9 cellular contexts compared by ENCODE assay signal in genomic region chr10:125895130-125896087, GRCh38. TPM values are rescaled to one million over a fixed set of nuclear protein-coding genes. Genes with fewer than 3 reads are reported as not detected.
A peak's percentile ranks its signal among the peaks of the same experiment; 100 is the strongest.
DNase-seq lines count a peak whose midpoint lies in the region; ATAC-seq and TF ChIP-seq lines count a peak whose summit lies in the region.
"Not testable (repeated sequence)": the region's sequence is repeated elsewhere in the genome, so short reads cannot be mapped to it uniquely, and the experiment has no call there.
"Had no signal": no experiment of that assay in that cellular context is flagged by ENCODE, and none has a peak within 500 bp of the region (broad histone marks: within the 10 kb centered on the region; RNA-seq: fewer than 3 reads in every experiment).

No MANE protein-coding gene starts in this region.

- H3K4me3 ChIP-seq in AG04450 (ENCODE audit: low read depth, low read length) (peak overlapping the region; percentile 73), NT2/D1 (ENCODE audit: insufficient read length, low read depth) (peak overlapping the region; percentile 32), liver (ENCODE audit: low read depth in 1 of 3, low read length in 3 of 3) (peak overlapping the region; percentile 38 to 74 (median 69))

- H3K27me3 ChIP-seq in AG04450 (ENCODE audit: control insufficient read depth, insufficient read depth, low read length); NT2/D1 (ENCODE audit: insufficient read depth, insufficient read length); liver (ENCODE audit: control insufficient read depth in 4 of 4, insufficient read depth in 4 of 4, low read length in 3 of 4): not testable (repeated sequence)

- WGBS in liver = 22% methylated on average over 50 of the region's 50 CpGs

- DNase-seq in AG04450 (ENCODE audit: low read depth, low spot score); NT2/D1 (ENCODE audit: low read depth, low spot score): not testable (repeated sequence)
- peak; percentile 81 for DNase-seq in activated CD8-positive, alpha-beta memory T cell treated with anti-CD3 and anti-CD28 coated beads, Interleukin-2, amount 50 U/mL, for 48 hours
- DNase-seq in effector CD8-positive, alpha-beta T cell (lab: John Stamatoyannopoulos, UW) = peak; percentile 15
- peak; percentile 2 to 22 for DNase-seq in stimulated activated CD4-positive, alpha-beta T cell treated with anti-CD3 and anti-CD28 coated beads, Interleukin-15, amount 100 ng/mL, for 1 hour (ENCODE audit: low read depth in 1 of 2, low spot score in 1 of 2)

- POLR2A ChIA-PET in AG04450 (lab: Yijun Ruan, JAX) = not testable (repeated sequence)

- H3K27ac ChIP-seq in AG04450 (ENCODE audit: low read depth, low read length) (peak overlapping the region; percentile 65), liver (ENCODE audit: low read depth in 1 of 2, low read length in 2 of 2) (peak overlapping the region; percentile 64 to 82)

- CTCF ChIA-PET in AG04450 (lab: Charles Lee) = not testable (repeated sequence)

- H3K36me3 ChIP-seq in NT2/D1 (ENCODE audit: insufficient read depth, insufficient read length, low read length); liver (ENCODE audit: control insufficient read depth in 4 of 4, insufficient read depth in 3 of 4, low read depth in 1 of 4, low read length in 3 of 4): not testable (repeated sequence)

- not testable (repeated sequence) for TF ChIP-seq RAD21 in liver (IDR thresholded peaks at IDR 0.05)

- H3K9ac ChIP-seq in NT2/D1 (ENCODE audit: insufficient read length, low read depth) = peak overlapping the region; percentile 33
- H3K9ac ChIP-seq in liver (ENCODE audit: low read depth in 1 of 2, low read length in 2 of 2) = peak overlapping the region; percentile 40 to 61

- not testable (repeated sequence) for H3K9me3 ChIP-seq in AG04450 (ENCODE audit: control insufficient read depth, insufficient read depth, low read length); NT2/D1 (ENCODE audit: insufficient read depth, low read length); liver (ENCODE audit: control insufficient read depth in 4 of 4, low read length in 3 of 4)

- not testable (repeated sequence) for H3K4me1 ChIP-seq in NT2/D1 (ENCODE audit: insufficient read depth, insufficient read length); liver (ENCODE audit: control insufficient read depth in 4 of 4, insufficient read depth in 4 of 4, low read length in 3 of 4)

- ATAC-seq in GM19035 (IDR thresholded peaks at IDR 0.05; ENCODE audit: unreplicated experiment) = peak; percentile 52
- peak; percentile 50 for ATAC-seq in HG03097 (IDR thresholded peaks at IDR 0.05; ENCODE audit: low FRiP score, unreplicated experiment)

- TF ChIP-seq CTCF in AG04450 (IDR thresholded peaks at IDR 0.05; ENCODE audit: low read depth, low read length); liver (IDR thresholded peaks at IDR 0.05; ENCODE audit: low read depth, low read length, missing input control): not testable (repeated sequence)

TF ChIP-seq in liver, 16 proteins besides CTCF, POLR2A, EP300 and RAD21:
- TF ChIP-seq YY1 (IDR thresholded peaks at IDR 0.05) = peak; percentile 13
- TF ChIP-seq GABPA (IDR thresholded peaks at IDR 0.05 in 1 of 2, conservative IDR thresholded peaks at IDR 0.05 in 1 of 2) = peak; percentile 23 to 41

RNA-seq across cellular contexts. Expression of gene FANK1, which starts 1.0 kb away (rescaled TPM):
- polyA plus RNA-seq in AG04450 (2011; rRNA removed) (2.8 and 4.0 TPM in 2 replicates), liver (not detected)
- polyA minus RNA-seq in AG04450 (2011; rRNA and poly(A)+ RNA removed) = 1.7 and 2.8 TPM in 2 replicates
- under 1 TPM in 1 of 2 donors, not detected in 1; 0.28 TPM for total RNA-seq in liver
- total RNA-seq: OCI-LY7 had no signal

RNA-seq across cellular contexts. Expression of gene DHX32, which starts 14.3 kb away (rescaled TPM):
- polyA plus RNA-seq in AG04450 (2011; rRNA removed) (24.2 and 30.8 TPM in 2 replicates), liver (1 to 10 TPM; 8.3 to 9.5 TPM)
- 22.6 and 26.9 TPM in 2 replicates for polyA minus RNA-seq in AG04450 (2011; rRNA and poly(A)+ RNA removed)
- 10 to 100 TPM; 10.9 to 20.2 TPM for total RNA-seq in liver
